8 cellular contexts compared by ENCODE assay signal in genomic region chr6:87756858-87757257, GRCh38. TPM values are rescaled to one million over a fixed set of nuclear protein-coding genes. Genes with fewer than 3 reads are reported as not detected.
A peak's percentile ranks its signal among the peaks of the same experiment; 100 is the strongest.
DNase-seq lines count a peak whose midpoint lies in the region; ATAC-seq and TF ChIP-seq lines count a peak whose summit lies in the region.

No MANE protein-coding gene starts in this region.

- H3K9me3 ChIP-seq in BLaER1 treated with 17β-estradiol and CSF1 and Interleukin-3, amounts not matched to agents 10 nM and 100 nM (replicated peaks in 1 of 11): peaks cover 0 to 20% (median 0%) of the 10 kb centered on the region in 11 experiments; a peak in 8 of 22 replicates
- H3K9me3 ChIP-seq in vagina: no peaks in the 10 kb centered on the region

- intact Hi-C loops in vagina (cut with DNase I): no loop called here

- H3K36me3 ChIP-seq in BLaER1 treated with 17β-estradiol and CSF1 and Interleukin-3, amounts not matched to agents 10 nM and 100 nM: no peaks in the 10 kb centered on the region
- no peaks in the 10 kb centered on the region for H3K36me3 ChIP-seq in vagina

- TF ChIP-seq CTCF in vagina (IDR thresholded peaks at IDR 0.05): no peak

- no peaks in the 10 kb centered on the region for H3K27me3 ChIP-seq in BLaER1 treated with 17β-estradiol and CSF1 and Interleukin-3, amounts not matched to agents 10 nM and 100 nM
- H3K27me3 ChIP-seq in vagina: no peaks in the 10 kb centered on the region

- ATAC-seq in GM19023 (IDR thresholded peaks at IDR 0.05; ENCODE audit: unreplicated experiment) (peak; percentile 92), HG03064 (IDR thresholded peaks at IDR 0.05; ENCODE audit: low read depth, unreplicated experiment) (peak; percentile 91)

- H4K20me1 ChIP-seq in BLaER1 treated with 17β-estradiol and CSF1 and Interleukin-3, amounts not matched to agents 10 nM and 100 nM: no peaks in the 10 kb centered on the region

- peak overlapping the region; percentile 46 to 90 (median 81); a peak in 20 of 22 replicates for H3K27ac ChIP-seq in BLaER1 treated with 17β-estradiol and CSF1 and Interleukin-3, amounts not matched to agents 10 nM and 100 nM
- no peak overlapping the region for H3K27ac ChIP-seq in vagina

- no peak overlapping the region for H3K4me3 ChIP-seq in BLaER1 treated with 17β-estradiol and CSF1 and Interleukin-3, amounts not matched to agents 10 nM and 100 nM
- no peak overlapping the region for H3K4me3 ChIP-seq in vagina

- peak overlapping the region in 8 of 11 experiments; percentile 26 to 74 (median 56); a peak in 11 of 22 replicates for H3K4me2 ChIP-seq in BLaER1 treated with 17β-estradiol and CSF1 and Interleukin-3, amounts not matched to agents 10 nM and 100 nM

- DNase-seq in RKO (ENCODE audit: low spot score) (peak; percentile 33), cerebellar nuclear complex (lab: John Stamatoyannopoulos, UW) (no peak), vagina (ENCODE audit: extremely low spot score in 2 of 2) (no peak)
- peak; percentile 2 for DNase-seq in effector CD4-positive, alpha-beta T cell
- DNase-seq in stimulated activated CD4-positive, alpha-beta T cell treated with anti-CD3 and anti-CD28 coated beads, Interleukin-15, amount 100 ng/mL, for 24 hours: peak; percentile 62

- peaks cover 0 to 62% (median 31%) of the 10 kb centered on the region in 10 experiments; a peak in 15 of 20 replicates for H3K4me1 ChIP-seq in BLaER1 treated with 17β-estradiol and CSF1 and Interleukin-3, amounts not matched to agents 10 nM and 100 nM
- H3K4me1 ChIP-seq in vagina: peaks cover 12% of the 10 kb centered on the region

- TF ChIP-seq POLR2A in vagina (IDR thresholded peaks at IDR 0.05): no peak

- H3K9ac ChIP-seq in BLaER1 treated with 17β-estradiol and CSF1 and Interleukin-3, amounts not matched to agents 10 nM and 100 nM: peak overlapping the region in 9 of 11 experiments; percentile 41 to 72 (median 66); a peak in 15 of 22 replicates

RNA-seq across cellular contexts. Expression of gene AKIRIN2, which starts 54.8 kb away (rescaled TPM):
- total RNA-seq in vagina: 32.9 TPM

Comparison
In these comparisons a context has a peak if more than half of its experiments do, and no peak if none do; other contexts are left out.
1. DNase-seq: peak in RKO (single experiment), effector CD4-positive, alpha-beta T cell (single experiment) and stimulated activated CD4-positive, alpha-beta T cell treated with anti-CD3 and anti-CD28 coated beads, Interleukin-15, amount 100 ng/mL, for 24 hours (single experiment); none in cerebellar nuclear complex (0 of 2) and vagina (0 of 2).